Comparison of ENCODE assay signal across 27 cellular contexts in the genomic region with DNA sequence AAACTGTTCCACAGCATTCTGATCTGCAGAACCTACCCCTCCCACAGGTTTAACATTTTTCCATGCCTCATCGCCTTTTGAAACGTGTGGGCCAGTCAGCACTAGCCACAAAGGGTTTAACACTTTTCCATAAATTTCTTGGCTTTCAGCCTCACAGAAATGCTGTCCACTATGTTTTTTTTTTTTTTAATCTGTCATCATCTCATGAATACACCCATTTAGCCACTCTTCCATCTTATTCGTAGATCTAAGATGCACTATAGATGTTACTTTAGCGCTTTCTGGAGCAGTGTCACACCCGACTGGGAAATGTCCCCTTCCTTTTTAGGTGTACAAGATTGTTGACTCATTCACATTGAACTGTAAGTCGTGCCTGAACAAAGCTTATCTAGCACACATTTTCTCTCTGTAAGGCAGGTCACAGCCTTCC.
DNase-seq lines count a peak whose midpoint lies in the region; FAIRE-seq and TF ChIP-seq lines count a peak whose summit lies in the region.
"Had no signal": no experiment of that assay in that cellular context is flagged by ENCODE, and none has a peak within 500 bp of the region (broad histone marks: within the 10 kb centered on the region; RNA-seq: fewer than 3 reads in every experiment).

No MANE protein-coding gene starts in this region.

- H3K36me3 ChIP-seq in mammary epithelial cell (ENCODE audit: insufficient read depth, low read length), result no peaks in the 10 kb centered on the region
- no peaks in the 10 kb centered on the region for H3K36me3 ChIP-seq in mesenchymal stem cell (ENCODE audit: control insufficient read depth in 1 of 2, insufficient read depth in 2 of 2, low read depth in 1 of 2, low read length in 2 of 2)
- H3K36me3 ChIP-seq: SJCRH30 had no signal

- H4K8ac ChIP-seq in mesenchymal stem cell (ENCODE audit: low read length), result no peak overlapping the region

- H2BK120ac ChIP-seq in mesenchymal stem cell (ENCODE audit: low read depth, low read length), result no peak overlapping the region

- H3K4me1 Mint-ChIP-seq in glutamatergic neuron (ENCODE audit: low read depth, unreplicated experiment), result no peaks in the 10 kb centered on the region

- BruUV-seq in mammary epithelial cell (replicated peaks; lab: Mats Ljungman, UMichigan), result no TSS peak

- no peak overlapping the region for H3K4me3 Mint-ChIP-seq in glutamatergic neuron (ENCODE audit: unreplicated experiment)
- H3K4me3 Mint-ChIP-seq: CD4-positive, alpha-beta memory T cell; T-cell; type B pancreatic cell had no signal

- CTCF ChIA-PET in mammary epithelial cell (lab: Charles Lee; ENCODE audit: low non-redundant PET), result no interaction called here

- no peaks in the 10 kb centered on the region for H3K27me3 ChIP-seq in mammary epithelial cell (ENCODE audit: insufficient read depth, low read length)
- peaks cover 0 to 53% of the 10 kb centered on the region in 2 experiments for H3K27me3 ChIP-seq in mesenchymal stem cell (ENCODE audit: control insufficient read depth in 1 of 2, insufficient read depth in 1 of 2, low read length in 2 of 2)
- H3K27me3 ChIP-seq: SJCRH30, spleen had no signal

- 2% methylated on average over 6 of the region's 6 CpGs for WGBS in mammary epithelial cell (ENCODE audit: low coverage, missing lambda C conversion rate)
- 88% methylated on average over 6 of the region's 6 CpGs for WGBS in mesenchymal stem cell

- H2BK15ac ChIP-seq in mesenchymal stem cell (ENCODE audit: low read depth, poor library complexity, severe bottlenecking), result no peak overlapping the region

- H3K27ac Mint-ChIP-seq in glutamatergic neuron (ENCODE audit: unreplicated experiment), result no peak overlapping the region
- H3K27ac Mint-ChIP-seq: CD4-positive, alpha-beta memory T cell; T-cell; type B pancreatic cell had no signal

- H4K91ac ChIP-seq in mesenchymal stem cell (ENCODE audit: low read length), result no peak overlapping the region

- H3K4me2 ChIP-seq in mammary epithelial cell (ENCODE audit: insufficient read depth, low read depth, low read length) (peak overlapping the region; percentile 33), mesenchymal stem cell (ENCODE audit: low read length, poor library complexity, severe bottlenecking) (no peak overlapping the region)

- no peak overlapping the region for H2AFZ ChIP-seq in mammary epithelial cell (ENCODE audit: low read depth, low read length)
- no peak overlapping the region for H2AFZ ChIP-seq in mesenchymal stem cell (ENCODE audit: low read depth, low read length)

- no peak overlapping the region for H2BK5ac ChIP-seq in mesenchymal stem cell (ENCODE audit: low read depth, low read length, poor library complexity, severe bottlenecking)

- H3K36me3 Mint-ChIP-seq in glutamatergic neuron (ENCODE audit: unreplicated experiment), result no peaks in the 10 kb centered on the region
- H3K36me3 Mint-ChIP-seq: CD4-positive, alpha-beta memory T cell; type B pancreatic cell had no signal

- no peak for TF ChIP-seq CTCF in mammary epithelial cell (conservative IDR thresholded peaks at IDR 0.05 in 1 of 2, IDR thresholded peaks at IDR 0.05 in 1 of 2; ENCODE audit: extremely low read depth in 1 of 2, insufficient read depth in 1 of 2, low read depth in 1 of 2, low read length in 2 of 2)
- no peak for TF ChIP-seq CTCF in glutamatergic neuron (IDR thresholded peaks at IDR 0.05; ENCODE audit: partially characterized antibody, unreplicated experiment)

- peak; percentile 54 for FAIRE-seq in GM12891 (lab: Jason Lieb, UNC)
- FAIRE-seq in frontal cortex (lab: Jason Lieb, UNC), result no peak
- FAIRE-seq: endothelial cell of umbilical vein, GM12878, TTC549 had no signal

- no peak for TF ChIP-seq POLR2A in GM12891 (IDR thresholded peaks at IDR 0.05; ENCODE audit: low read depth, low read length)

- H3K27me3 Mint-ChIP-seq in glutamatergic neuron (ENCODE audit: unreplicated experiment), result no peaks in the 10 kb centered on the region
- H3K27me3 Mint-ChIP-seq: type B pancreatic cell had no signal

- no peak overlapping the region for H3K23ac ChIP-seq in mesenchymal stem cell (ENCODE audit: low read length in 2 of 2)

- no peaks in the 10 kb centered on the region for H3K79me1 ChIP-seq in mesenchymal stem cell (replicated peaks; ENCODE audit: low read length, poor library complexity, severe bottlenecking)

- H3K4me3 ChIP-seq in mammary epithelial cell (replicated peaks in 1 of 3; ENCODE audit: insufficient read depth in 1 of 3, low read depth in 2 of 3, low read length in 3 of 3) (no peak overlapping the region), mesenchymal stem cell (ENCODE audit: insufficient read depth in 1 of 2, low read depth in 1 of 2, low read length in 2 of 2) (no peak overlapping the region)
- H3K4me3 ChIP-seq: GM12878, lung, SJCRH30, spleen had no signal

- H3K18ac ChIP-seq in mesenchymal stem cell (ENCODE audit: low read depth in 1 of 2, low read length in 2 of 2), result no peak overlapping the region

- H3K4ac ChIP-seq in mesenchymal stem cell (ENCODE audit: low read depth in 1 of 2, low read length in 2 of 2), result no peak overlapping the region

- in situ Hi-C loops in mammary epithelial cell (cut with MboI; ENCODE audit: low sequenced_read_pairs in 2 of 2), result no loop called here

- no peak overlapping the region for H2AK5ac ChIP-seq in mesenchymal stem cell (ENCODE audit: low read length, severe bottlenecking)

- no peaks in the 10 kb centered on the region for H3K79me2 ChIP-seq in mammary epithelial cell (ENCODE audit: insufficient read depth, low read length)

- H2BK12ac ChIP-seq in mesenchymal stem cell (ENCODE audit: low read length in 2 of 2), result no peak overlapping the region

- dilution Hi-C loops in mammary epithelial cell (cut with HindIII; ENCODE audit: low sequenced_read_pairs), result loop anchor here (5.0 kb wide), 1 partner anchor 54 kb away; no protein-coding TSS in a partner anchor

- H3K27ac ChIP-seq in mammary epithelial cell (ENCODE audit: insufficient read depth, low read depth, low read length) (peak overlapping the region; percentile 61), mesenchymal stem cell (ENCODE audit: low read length, poor library complexity, severe bottlenecking) (peak overlapping the region; percentile 56)
- H3K27ac ChIP-seq: SJCRH30, spleen had no signal

- H3K9me3 Mint-ChIP-seq in glutamatergic neuron (ENCODE audit: unreplicated experiment), result no peaks in the 10 kb centered on the region
- H3K9me3 Mint-ChIP-seq: CD4-positive, alpha-beta memory T cell; T-cell; type B pancreatic cell had no signal

- intact Hi-C loops in mammary epithelial cell (cut with micrococcal nuclease), result no loop called here

- H3K9ac ChIP-seq in mammary epithelial cell (ENCODE audit: insufficient read depth, low read length) (no peak overlapping the region), mesenchymal stem cell (ENCODE audit: low read length) (no peak overlapping the region)

- no peak overlapping the region for H3K14ac ChIP-seq in mesenchymal stem cell (ENCODE audit: low read length in 2 of 2)

- no peaks in the 10 kb centered on the region for H4K20me1 ChIP-seq in mammary epithelial cell (ENCODE audit: insufficient read depth, low read length)

- no peaks in the 10 kb centered on the region for H3K9me3 ChIP-seq in mammary epithelial cell (replicated peaks; ENCODE audit: insufficient read depth, low read length)
- H3K9me3 ChIP-seq in mesenchymal stem cell (ENCODE audit: control insufficient read depth, low read length), result no peaks in the 10 kb centered on the region
- H3K9me3 ChIP-seq: SJCRH30, spleen had no signal

- H3K4me1 ChIP-seq in mammary epithelial cell (ENCODE audit: insufficient read depth, low read length) (peaks cover 44% of the 10 kb centered on the region), mesenchymal stem cell (ENCODE audit: control insufficient read depth, insufficient read depth, low read depth, low read length) (peaks cover 8% of the 10 kb centered on the region)
- H3K4me1 ChIP-seq: spleen had no signal

- DNase-seq in GM12891 (ENCODE audit: insufficient read length, low spot score), result no peak
- peak; percentile 30 for DNase-seq in M059J (ENCODE audit: low read depth)
- DNase-seq in mammary epithelial cell, result peak; percentile 73
- no peak for DNase-seq in mesenchymal stem cell
- DNase-seq in NCI-H1105 (lab: John Stamatoyannopoulos, UW), result no peak
- DNase-seq in glutamatergic neuron, result no peak
- no peak for DNase-seq in frontal cortex (ENCODE audit: low spot score in 2 of 2)
- no peak for DNase-seq in anterior cingulate cortex (lab: John Stamatoyannopoulos, UW)
- DNase-seq: activated naive CD4-positive, alpha-beta T cell; activated T-cell treated with anti-CD3 and anti-CD28 coated beads, Interleukin-2, amount 50 U/mL, for 1 hour; CD4-positive, alpha-beta memory T cell; dermis blood vessel endothelial cell; DND-41; hippocampal formation; NCI-H82; PC-3; retina; SJCRH30; spleen; stimulated activated CD4-positive, alpha-beta T cell treated with anti-CD3 and anti-CD28 coated beads, Interleukin-4, amount 100 ng/mL, for 1 hour; stimulated activated naive CD8-positive, alpha-beta T cell treated with anti-CD3 and anti-CD28 coated beads, Interleukin-15, Interleukin-2, amounts not matched to agents 100 U/mL and 50 U/mL, for 24 hours; T-cell had no signal

TF ChIP-seq in GM12891, 5 proteins besides CTCF, POLR2A, EP300 and RAD21:
- no peak for TF ChIP-seq POLR2AphosphoS5 (IDR thresholded peaks at IDR 0.05; ENCODE audit: low read depth, low read length)
- TF ChIP-seq POU2F2 (IDR thresholded peaks at IDR 0.05; ENCODE audit: low read depth, low read length), result no peak
- TF ChIP-seq SPI1 (IDR thresholded peaks at IDR 0.05; ENCODE audit: low read depth, low read length), result no peak
- TF ChIP-seq TAF1 (IDR thresholded peaks at IDR 0.05; ENCODE audit: low read depth, low read length), result no peak
- no peak for TF ChIP-seq PAX5 (IDR thresholded peaks at IDR 0.05; ENCODE audit: insufficient read depth, low read length, severe bottlenecking)

Comparison
In these comparisons a context has a peak if more than half of its experiments do, and no peak if none do; other contexts are left out.
1. DNase-seq: peak in M059J (single experiment) and mammary epithelial cell (single experiment); none in GM12891 (single experiment), mesenchymal stem cell (single experiment), NCI-H1105 (single experiment), glutamatergic neuron (single experiment), frontal cortex (0 of 2) and anterior cingulate cortex (0 of 58).